1 cellular context compared by ENCODE assay signal in genomic region chr1:156464825-156465452, GRCh38.
TF ChIP-seq lines count a peak whose summit lies in the region.

No MANE protein-coding gene starts in this region.

TF ChIP-seq in A549, 52 proteins besides CTCF, POLR2A, EP300 and RAD21 (continued from another document):
- TF ChIP-seq, protein P1, sequence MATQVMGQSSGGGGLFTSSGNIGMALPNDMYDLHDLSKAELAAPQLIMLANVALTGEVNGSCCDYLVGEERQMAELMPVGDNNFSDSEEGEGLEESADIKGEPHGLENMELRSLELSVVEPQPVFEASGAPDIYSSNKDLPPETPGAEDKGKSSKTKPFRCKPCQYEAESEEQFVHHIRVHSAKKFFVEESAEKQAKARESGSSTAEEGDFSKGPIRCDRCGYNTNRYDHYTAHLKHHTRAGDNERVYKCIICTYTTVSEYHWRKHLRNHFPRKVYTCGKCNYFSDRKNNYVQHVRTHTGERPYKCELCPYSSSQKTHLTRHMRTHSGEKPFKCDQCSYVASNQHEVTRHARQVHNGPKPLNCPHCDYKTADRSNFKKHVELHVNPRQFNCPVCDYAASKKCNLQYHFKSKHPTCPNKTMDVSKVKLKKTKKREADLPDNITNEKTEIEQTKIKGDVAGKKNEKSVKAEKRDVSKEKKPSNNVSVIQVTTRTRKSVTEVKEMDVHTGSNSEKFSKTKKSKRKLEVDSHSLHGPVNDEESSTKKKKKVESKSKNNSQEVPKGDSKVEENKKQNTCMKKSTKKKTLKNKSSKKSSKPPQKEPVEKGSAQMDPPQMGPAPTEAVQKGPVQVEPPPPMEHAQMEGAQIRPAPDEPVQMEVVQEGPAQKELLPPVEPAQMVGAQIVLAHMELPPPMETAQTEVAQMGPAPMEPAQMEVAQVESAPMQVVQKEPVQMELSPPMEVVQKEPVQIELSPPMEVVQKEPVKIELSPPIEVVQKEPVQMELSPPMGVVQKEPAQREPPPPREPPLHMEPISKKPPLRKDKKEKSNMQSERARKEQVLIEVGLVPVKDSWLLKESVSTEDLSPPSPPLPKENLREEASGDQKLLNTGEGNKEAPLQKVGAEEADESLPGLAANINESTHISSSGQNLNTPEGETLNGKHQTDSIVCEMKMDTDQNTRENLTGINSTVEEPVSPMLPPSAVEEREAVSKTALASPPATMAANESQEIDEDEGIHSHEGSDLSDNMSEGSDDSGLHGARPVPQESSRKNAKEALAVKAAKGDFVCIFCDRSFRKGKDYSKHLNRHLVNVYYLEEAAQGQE (IDR thresholded peaks at IDR 0.05), result no peak
- no peak for TF ChIP-seq CEBPB (IDR thresholded peaks at IDR 0.05)
